11 cellular contexts compared by ENCODE assay signal in genomic region chr6:77440206-77440976, GRCh38.
"Had no signal": no experiment of that assay in that cellular context is flagged by ENCODE, and none has a peak within 500 bp of the region (broad histone marks: within the 10 kb centered on the region; RNA-seq: fewer than 3 reads in every experiment).

No MANE protein-coding gene starts in this region.

- ATAC-seq: foreskin keratinocyte, left colon, pancreas, upper lobe of right lung had no signal

- DNase-seq: activated B cell treated with CpG ODN at 0.5 μM for 24 hours; activated CD4-positive, alpha-beta T cell treated with anti-CD3 and anti-CD28 coated beads, Interleukin-2, amount 10 ng/mL, durations not matched to agents 24 days and 14 days; activated naive CD4-positive, alpha-beta T cell; foreskin keratinocyte; head of caudate nucleus; left colon; naive B cell; pancreas; stimulated activated CD4-positive, alpha-beta T cell treated with anti-CD3 and anti-CD28 coated beads, Interleukin-2, amount 100 ng/mL, for 48 hours; stimulated activated CD8-positive, alpha-beta memory T cell treated with anti-CD3 and anti-CD28 coated beads, Interleukin-4, amount 100 ng/mL, for 48 hours; upper lobe of right lung had no signal
